2 cellular contexts compared by ENCODE assay signal in the genomic region with DNA sequence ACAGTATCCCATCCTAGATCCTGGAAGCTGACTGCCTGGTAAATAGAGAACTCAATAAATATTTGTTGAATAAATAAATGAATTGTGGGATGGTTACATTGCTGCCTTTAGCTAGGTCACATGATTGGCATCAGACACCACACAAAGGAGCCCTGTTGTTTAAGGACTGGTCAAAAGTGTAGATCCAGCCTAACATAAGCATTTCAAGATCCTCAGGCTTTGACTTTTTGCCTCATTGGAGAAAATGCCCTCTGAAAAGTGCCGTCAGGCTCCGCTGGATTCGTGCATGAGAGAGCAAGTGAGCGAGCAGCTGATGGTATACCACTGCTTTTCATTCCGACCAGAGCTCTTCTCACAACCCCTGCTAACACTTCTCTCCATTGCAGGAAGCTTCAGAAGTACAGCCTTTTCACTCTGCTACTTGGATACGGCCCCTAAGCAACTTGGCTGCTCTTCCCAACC.
TF ChIP-seq lines count a peak whose summit lies in the region.

No MANE protein-coding gene starts in this region.

TF ChIP-seq in GM23338, 12 proteins besides CTCF, POLR2A, EP300 and RAD21:
- TF ChIP-seq JUNB (IDR thresholded peaks at IDR 0.05; ENCODE audit: unreplicated experiment), result peak; percentile 79
- TF ChIP-seq, protein P1, sequence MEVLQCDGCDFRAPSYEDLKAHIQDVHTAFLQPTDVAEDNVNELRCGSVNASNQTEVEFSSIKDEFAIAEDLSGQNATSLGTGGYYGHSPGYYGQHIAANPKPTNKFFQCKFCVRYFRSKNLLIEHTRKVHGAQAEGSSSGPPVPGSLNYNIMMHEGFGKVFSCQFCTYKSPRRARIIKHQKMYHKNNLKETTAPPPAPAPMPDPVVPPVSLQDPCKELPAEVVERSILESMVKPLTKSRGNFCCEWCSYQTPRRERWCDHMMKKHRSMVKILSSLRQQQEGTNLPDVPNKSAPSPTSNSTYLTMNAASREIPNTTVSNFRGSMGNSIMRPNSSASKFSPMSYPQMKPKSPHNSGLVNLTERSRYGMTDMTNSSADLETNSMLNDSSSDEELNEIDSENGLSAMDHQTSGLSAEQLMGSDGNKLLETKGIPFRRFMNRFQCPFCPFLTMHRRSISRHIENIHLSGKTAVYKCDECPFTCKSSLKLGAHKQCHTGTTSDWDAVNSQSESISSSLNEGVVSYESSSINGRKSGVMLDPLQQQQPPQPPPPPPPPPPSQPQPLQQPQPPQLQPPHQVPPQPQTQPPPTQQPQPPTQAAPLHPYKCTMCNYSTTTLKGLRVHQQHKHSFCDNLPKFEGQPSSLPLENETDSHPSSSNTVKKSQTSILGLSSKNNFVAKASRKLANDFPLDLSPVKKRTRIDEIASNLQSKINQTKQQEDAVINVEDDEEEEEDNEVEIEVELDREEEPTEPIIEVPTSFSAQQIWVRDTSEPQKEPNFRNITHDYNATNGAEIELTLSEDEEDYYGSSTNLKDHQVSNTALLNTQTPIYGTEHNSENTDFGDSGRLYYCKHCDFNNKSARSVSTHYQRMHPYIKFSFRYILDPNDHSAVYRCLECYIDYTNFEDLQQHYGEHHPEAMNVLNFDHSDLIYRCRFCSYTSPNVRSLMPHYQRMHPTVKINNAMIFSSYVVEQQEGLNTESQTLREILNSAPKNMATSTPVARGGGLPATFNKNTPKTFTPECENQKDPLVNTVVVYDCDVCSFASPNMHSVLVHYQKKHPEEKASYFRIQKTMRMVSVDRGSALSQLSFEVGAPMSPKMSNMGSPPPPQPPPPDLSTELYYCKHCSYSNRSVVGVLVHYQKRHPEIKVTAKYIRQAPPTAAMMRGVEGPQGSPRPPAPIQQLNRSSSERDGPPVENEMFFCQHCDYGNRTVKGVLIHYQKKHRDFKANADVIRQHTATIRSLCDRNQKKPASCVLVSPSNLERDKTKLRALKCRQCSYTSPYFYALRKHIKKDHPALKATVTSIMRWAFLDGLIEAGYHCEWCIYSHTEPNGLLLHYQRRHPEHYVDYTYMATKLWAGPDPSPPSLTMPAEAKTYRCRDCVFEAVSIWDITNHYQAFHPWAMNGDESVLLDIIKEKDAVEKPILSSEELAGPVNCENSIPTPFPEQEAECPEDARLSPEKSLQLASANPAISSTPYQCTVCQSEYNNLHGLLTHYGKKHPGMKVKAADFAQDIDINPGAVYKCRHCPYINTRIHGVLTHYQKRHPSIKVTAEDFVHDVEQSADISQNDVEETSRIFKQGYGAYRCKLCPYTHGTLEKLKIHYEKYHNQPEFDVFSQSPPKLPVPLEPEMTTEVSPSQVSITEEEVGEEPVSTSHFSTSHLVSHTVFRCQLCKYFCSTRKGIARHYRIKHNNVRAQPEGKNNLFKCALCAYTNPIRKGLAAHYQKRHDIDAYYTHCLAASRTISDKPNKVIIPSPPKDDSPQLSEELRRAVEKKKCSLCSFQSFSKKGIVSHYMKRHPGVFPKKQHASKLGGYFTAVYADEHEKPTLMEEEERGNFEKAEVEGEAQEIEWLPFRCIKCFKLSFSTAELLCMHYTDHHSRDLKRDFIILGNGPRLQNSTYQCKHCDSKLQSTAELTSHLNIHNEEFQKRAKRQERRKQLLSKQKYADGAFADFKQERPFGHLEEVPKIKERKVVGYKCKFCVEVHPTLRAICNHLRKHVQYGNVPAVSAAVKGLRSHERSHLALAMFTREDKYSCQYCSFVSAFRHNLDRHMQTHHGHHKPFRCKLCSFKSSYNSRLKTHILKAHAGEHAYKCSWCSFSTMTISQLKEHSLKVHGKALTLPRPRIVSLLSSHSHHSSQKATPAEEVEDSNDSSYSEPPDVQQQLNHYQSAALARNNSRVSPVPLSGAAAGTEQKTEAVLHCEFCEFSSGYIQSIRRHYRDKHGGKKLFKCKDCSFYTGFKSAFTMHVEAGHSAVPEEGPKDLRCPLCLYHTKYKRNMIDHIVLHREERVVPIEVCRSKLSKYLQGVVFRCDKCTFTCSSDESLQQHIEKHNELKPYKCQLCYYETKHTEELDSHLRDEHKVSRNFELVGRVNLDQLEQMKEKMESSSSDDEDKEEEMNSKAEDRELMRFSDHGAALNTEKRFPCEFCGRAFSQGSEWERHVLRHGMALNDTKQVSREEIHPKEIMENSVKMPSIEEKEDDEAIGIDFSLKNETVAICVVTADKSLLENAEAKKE (CRISPR knock-in tag; IDR thresholded peaks at IDR 0.05), result no peak
- TF ChIP-seq, protein P2, sequence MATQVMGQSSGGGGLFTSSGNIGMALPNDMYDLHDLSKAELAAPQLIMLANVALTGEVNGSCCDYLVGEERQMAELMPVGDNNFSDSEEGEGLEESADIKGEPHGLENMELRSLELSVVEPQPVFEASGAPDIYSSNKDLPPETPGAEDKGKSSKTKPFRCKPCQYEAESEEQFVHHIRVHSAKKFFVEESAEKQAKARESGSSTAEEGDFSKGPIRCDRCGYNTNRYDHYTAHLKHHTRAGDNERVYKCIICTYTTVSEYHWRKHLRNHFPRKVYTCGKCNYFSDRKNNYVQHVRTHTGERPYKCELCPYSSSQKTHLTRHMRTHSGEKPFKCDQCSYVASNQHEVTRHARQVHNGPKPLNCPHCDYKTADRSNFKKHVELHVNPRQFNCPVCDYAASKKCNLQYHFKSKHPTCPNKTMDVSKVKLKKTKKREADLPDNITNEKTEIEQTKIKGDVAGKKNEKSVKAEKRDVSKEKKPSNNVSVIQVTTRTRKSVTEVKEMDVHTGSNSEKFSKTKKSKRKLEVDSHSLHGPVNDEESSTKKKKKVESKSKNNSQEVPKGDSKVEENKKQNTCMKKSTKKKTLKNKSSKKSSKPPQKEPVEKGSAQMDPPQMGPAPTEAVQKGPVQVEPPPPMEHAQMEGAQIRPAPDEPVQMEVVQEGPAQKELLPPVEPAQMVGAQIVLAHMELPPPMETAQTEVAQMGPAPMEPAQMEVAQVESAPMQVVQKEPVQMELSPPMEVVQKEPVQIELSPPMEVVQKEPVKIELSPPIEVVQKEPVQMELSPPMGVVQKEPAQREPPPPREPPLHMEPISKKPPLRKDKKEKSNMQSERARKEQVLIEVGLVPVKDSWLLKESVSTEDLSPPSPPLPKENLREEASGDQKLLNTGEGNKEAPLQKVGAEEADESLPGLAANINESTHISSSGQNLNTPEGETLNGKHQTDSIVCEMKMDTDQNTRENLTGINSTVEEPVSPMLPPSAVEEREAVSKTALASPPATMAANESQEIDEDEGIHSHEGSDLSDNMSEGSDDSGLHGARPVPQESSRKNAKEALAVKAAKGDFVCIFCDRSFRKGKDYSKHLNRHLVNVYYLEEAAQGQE (IDR thresholded peaks at IDR 0.05; ENCODE audit: unreplicated experiment), result no peak
TF ChIP-seq in GM23338: peak in this region for 1.

TF ChIP-seq in SK-N-SH, 30 proteins besides CTCF, POLR2A, EP300 and RAD21:
- TF ChIP-seq TCF12 (IDR thresholded peaks at IDR 0.05) (no peak), FOXJ3 (CRISPR knock-in tag; IDR thresholded peaks at IDR 0.05) (no peak), RFX5 (IDR thresholded peaks at IDR 0.05; ENCODE audit: low read length) (no peak), RXRA (IDR thresholded peaks at IDR 0.05; ENCODE audit: borderline replicate concordance, low read depth) (no peak), EZH2phosphoT487 (IDR thresholded peaks at IDR 0.05; ENCODE audit: borderline replicate concordance, low read depth) (no peak), ELF1 (IDR thresholded peaks at IDR 0.05) (no peak), RCOR1 (IDR thresholded peaks at IDR 0.05; ENCODE audit: low read length) (no peak), FOXM1 (IDR thresholded peaks at IDR 0.05; ENCODE audit: low read depth) (no peak), GABPA (IDR thresholded peaks at IDR 0.05; ENCODE audit: low read depth) (no peak), TEAD4 (IDR thresholded peaks at IDR 0.05; ENCODE audit: borderline replicate concordance, insufficient read depth) (no peak)
- TF ChIP-seq, protein P3, sequence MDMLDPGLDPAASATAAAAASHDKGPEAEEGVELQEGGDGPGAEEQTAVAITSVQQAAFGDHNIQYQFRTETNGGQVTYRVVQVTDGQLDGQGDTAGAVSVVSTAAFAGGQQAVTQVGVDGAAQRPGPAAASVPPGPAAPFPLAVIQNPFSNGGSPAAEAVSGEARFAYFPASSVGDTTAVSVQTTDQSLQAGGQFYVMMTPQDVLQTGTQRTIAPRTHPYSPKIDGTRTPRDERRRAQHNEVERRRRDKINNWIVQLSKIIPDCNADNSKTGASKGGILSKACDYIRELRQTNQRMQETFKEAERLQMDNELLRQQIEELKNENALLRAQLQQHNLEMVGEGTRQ (IDR thresholded peaks at IDR 0.05; ENCODE audit: borderline replicate concordance, low read depth, low read length), result no peak
- TF ChIP-seq, protein P4, sequence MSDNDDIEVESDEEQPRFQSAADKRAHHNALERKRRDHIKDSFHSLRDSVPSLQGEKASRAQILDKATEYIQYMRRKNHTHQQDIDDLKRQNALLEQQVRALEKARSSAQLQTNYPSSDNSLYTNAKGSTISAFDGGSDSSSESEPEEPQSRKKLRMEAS (IDR thresholded peaks at IDR 0.05; ENCODE audit: low read depth), result no peak
- TF ChIP-seq, protein P5, sequence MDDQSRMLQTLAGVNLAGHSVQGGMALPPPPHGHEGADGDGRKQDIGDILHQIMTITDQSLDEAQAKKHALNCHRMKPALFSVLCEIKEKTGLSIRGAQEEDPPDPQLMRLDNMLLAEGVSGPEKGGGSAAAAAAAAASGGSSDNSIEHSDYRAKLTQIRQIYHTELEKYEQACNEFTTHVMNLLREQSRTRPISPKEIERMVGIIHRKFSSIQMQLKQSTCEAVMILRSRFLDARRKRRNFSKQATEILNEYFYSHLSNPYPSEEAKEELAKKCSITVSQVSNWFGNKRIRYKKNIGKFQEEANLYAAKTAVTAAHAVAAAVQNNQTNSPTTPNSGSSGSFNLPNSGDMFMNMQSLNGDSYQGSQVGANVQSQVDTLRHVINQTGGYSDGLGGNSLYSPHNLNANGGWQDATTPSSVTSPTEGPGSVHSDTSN (IDR thresholded peaks at IDR 0.05), result no peak
TF ChIP-seq in SK-N-SH: peak in this region for 0.
